19 cellular contexts compared by ENCODE assay signal in genomic region chr2:201174687-201175086, GRCh38. TPM values are rescaled to one million over a fixed set of nuclear protein-coding genes. Genes with fewer than 3 reads are reported as not detected.
DNase-seq lines count a peak whose midpoint lies in the region; ATAC-seq and TF ChIP-seq lines count a peak whose summit lies in the region.
"Had no signal": no experiment of that assay in that cellular context is flagged by ENCODE, and none has a peak within 500 bp of the region (broad histone marks: within the 10 kb centered on the region; RNA-seq: fewer than 3 reads in every experiment).

No MANE protein-coding gene starts in this region.

- H3K27me3 Mint-ChIP-seq in Calu3 (ENCODE audit: unreplicated experiment) (no peaks in the 10 kb centered on the region), WTC11 (ENCODE audit: low read depth) (peaks cover 3% of the 10 kb centered on the region)
- H3K27me3 Mint-ChIP-seq: CD4-positive, CD25-positive, alpha-beta regulatory T cell had no signal

- H3K27me3 ChIP-seq in H7 (ENCODE audit: control insufficient read depth, insufficient read depth, low read length) (no peaks in the 10 kb centered on the region), mesendoderm (ENCODE audit: insufficient read depth, low read length, poor library complexity) (no peaks in the 10 kb centered on the region), WERI-Rb-1 (ENCODE audit: insufficient read depth, low read depth, severe bottlenecking) (no peaks in the 10 kb centered on the region)
- H3K27me3 ChIP-seq: MG63 had no signal

- no peak overlapping the region for H3K4me2 ChIP-seq in mesendoderm (ENCODE audit: low read length)

- H3K79me1 ChIP-seq in mesendoderm (ENCODE audit: low read length) = no peaks in the 10 kb centered on the region

- H2BK15ac ChIP-seq in mesendoderm (replicated peaks; ENCODE audit: low read depth) = no peak overlapping the region

- no peak overlapping the region for H3K56ac ChIP-seq in mesendoderm (ENCODE audit: low read length)

- peak; percentile 72 for ATAC-seq in WTC11

- H3K23ac ChIP-seq in mesendoderm (ENCODE audit: low read length) = no peak overlapping the region

- H3K9ac ChIP-seq in mesendoderm (ENCODE audit: low read length) = no peak overlapping the region

- H3K27ac Mint-ChIP-seq in Calu3 (ENCODE audit: unreplicated experiment) = peak overlapping the region; percentile 88
- H3K27ac Mint-ChIP-seq in WTC11 = peak overlapping the region; percentile 82

- H3K79me2 ChIP-seq in mesendoderm (ENCODE audit: control insufficient read depth, insufficient read depth, low read length) = no peaks in the 10 kb centered on the region

- TF ChIP-seq CTCF in Calu3 (IDR thresholded peaks at IDR 0.05; ENCODE audit: unreplicated experiment) (no peak), WTC11 (IDR thresholded peaks at IDR 0.05) (no peak), WERI-Rb-1 (IDR thresholded peaks at IDR 0.05; ENCODE audit: low read depth, low read length) (no peak)

- intact Hi-C loops in Calu3 (cut with micrococcal nuclease; ENCODE audit: unreplicated experiment) = loop anchor here (5.0 kb wide), 2 partner anchors 212 to 462 kb away; partner anchors contain the start of gene ORC2

- H3K4me1 ChIP-seq in mesendoderm (ENCODE audit: control insufficient read depth, low read depth, low read length) = no peaks in the 10 kb centered on the region
- H3K4me1 ChIP-seq: Caco-2 had no signal

- H3K4me3 Mint-ChIP-seq in Calu3 (ENCODE audit: low read depth, unreplicated experiment) = no peak overlapping the region
- no peak overlapping the region for H3K4me3 Mint-ChIP-seq in WTC11
- H3K4me3 Mint-ChIP-seq: CD4-positive, CD25-positive, alpha-beta regulatory T cell had no signal

- no CpG with 5 or more reads among the region's 1 CpG for WGBS in mesendoderm (ENCODE audit: extremely low coverage, insufficient coverage, low lambda C conversion rate)

- H2BK5ac ChIP-seq in mesendoderm (ENCODE audit: low read length) = no peak overlapping the region

- POLR2A ChIA-PET in WTC11 (lab: Charles Lee) = no interaction called here

- DNase-seq in Calu3 (no peak), H7 (peak; percentile 28), WTC11 (ENCODE audit: low spot score) (no peak), mesendoderm (peak; percentile 62), WERI-Rb-1 (no peak), NOMO-1 (lab: John Stamatoyannopoulos, UW; ENCODE audit: unreplicated experiment in 2 of 2) (no peak), hippocampal formation (lab: John Stamatoyannopoulos, UW) (no peak)
- DNase-seq: Caco-2; CD4-positive, CD25-positive, alpha-beta regulatory T cell; DND-41; GOT3; MG63; NCI-H1417 treated with DMSO at 0.1 percent for 48 hours; NCI-H187; NCI-H446; NCI-H526; SHP77 treated with DMSO at 0.1 percent for 48 hours had no signal

- H3K27ac ChIP-seq in mesendoderm (ENCODE audit: low read depth, low read length) (no peak overlapping the region), WERI-Rb-1 (no peak overlapping the region)
- H3K27ac ChIP-seq: RWPE1, SK-N-MC had no signal

- H3K4me3 ChIP-seq in H7 (ENCODE audit: insufficient read depth, low read depth, low read length) (no peak overlapping the region), mesendoderm (ENCODE audit: low read length) (no peak overlapping the region), WERI-Rb-1 (ENCODE audit: low read depth, low read length) (no peak overlapping the region)
- H3K4me3 ChIP-seq: MG63, SK-N-MC had no signal

- H3K9me3 ChIP-seq in WERI-Rb-1 (ENCODE audit: severe bottlenecking) = no peaks in the 10 kb centered on the region
- H3K9me3 ChIP-seq: MG63 had no signal

- H3K9me3 Mint-ChIP-seq in Calu3 (ENCODE audit: low read depth, unreplicated experiment) = no peaks in the 10 kb centered on the region
- H3K9me3 Mint-ChIP-seq in WTC11 = peaks cover 24% of the 10 kb centered on the region

- H2BK120ac ChIP-seq in mesendoderm (ENCODE audit: low read depth, low read length) = no peak overlapping the region

- no peak overlapping the region for H3K4ac ChIP-seq in mesendoderm (ENCODE audit: low read depth, low read length)

- H4K8ac ChIP-seq in mesendoderm (ENCODE audit: low read depth, low read length) = no peak overlapping the region

- peaks cover 46% of the 10 kb centered on the region for H3K36me3 Mint-ChIP-seq in Calu3 (ENCODE audit: insufficient read depth, unreplicated experiment)
- peaks cover 14% of the 10 kb centered on the region for H3K36me3 Mint-ChIP-seq in WTC11
- H3K36me3 Mint-ChIP-seq: CD4-positive, CD25-positive, alpha-beta regulatory T cell had no signal

- H4K5ac ChIP-seq in mesendoderm (ENCODE audit: low read length) = no peak overlapping the region

- H3K18ac ChIP-seq in mesendoderm (ENCODE audit: low read length) = no peak overlapping the region

- no peak overlapping the region for H2AK5ac ChIP-seq in mesendoderm (ENCODE audit: low read length)

- H3K36me3 ChIP-seq in H7 (replicated peaks; ENCODE audit: control insufficient read depth, insufficient read depth, low read length) = no peaks in the 10 kb centered on the region
- H3K36me3 ChIP-seq in mesendoderm (ENCODE audit: control insufficient read depth, insufficient read depth, low read length) = no peaks in the 10 kb centered on the region
- H3K36me3 ChIP-seq in WERI-Rb-1 = no peaks in the 10 kb centered on the region
- H3K36me3 ChIP-seq: MG63 had no signal

- H3K4me1 Mint-ChIP-seq in Calu3 (ENCODE audit: low read depth, unreplicated experiment) = peaks cover 31% of the 10 kb centered on the region
- H3K4me1 Mint-ChIP-seq in WTC11 = peaks cover 19% of the 10 kb centered on the region

- no TSS peak for BruUV-seq in Calu3 (replicated peaks; lab: Mats Ljungman, UMichigan)

- CTCF ChIA-PET in Calu3 (lab: Charles Lee) (interaction anchor here (1.7 kb wide), 1 partner anchor 58 kb away, joined by 5 read pairs; no protein-coding TSS in a partner anchor), WTC11 (lab: Charles Lee) (interaction anchor here (1.1 to 5.1 kb wide), 2 partner anchors 58 to 269 kb away, joined by 3 to 27 read pairs; no protein-coding TSS in a partner anchor)

TF ChIP-seq in WTC11, 78 proteins besides CTCF, POLR2A, EP300 and RAD21 (continues in another document):
- TF ChIP-seq SP1 (CRISPR knock-in tag; conservative IDR thresholded peaks at IDR 0.05) (no peak), IRF1 (CRISPR knock-in tag; IDR thresholded peaks at IDR 0.05) (no peak), JAZF1 (CRISPR knock-in tag; IDR thresholded peaks at IDR 0.05) (no peak), ZBTB21 (CRISPR knock-in tag; IDR thresholded peaks at IDR 0.05; ENCODE audit: borderline replicate concordance) (no peak), ZNF512 (CRISPR knock-in tag; IDR thresholded peaks at IDR 0.05; ENCODE audit: borderline replicate concordance) (no peak), TEAD4 (CRISPR knock-in tag; IDR thresholded peaks at IDR 0.05) (no peak), NFE2L1 (CRISPR knock-in tag; IDR thresholded peaks at IDR 0.05) (no peak), GABPB1 (CRISPR knock-in tag; IDR thresholded peaks at IDR 0.05) (no peak), TEAD1 (CRISPR knock-in tag; IDR thresholded peaks at IDR 0.05) (no peak), NR1H2 (CRISPR knock-in tag; IDR thresholded peaks at IDR 0.05) (no peak), TP53 (CRISPR knock-in tag; IDR thresholded peaks at IDR 0.05) (no peak), NR3C1 (CRISPR knock-in tag; conservative IDR thresholded peaks at IDR 0.05; ENCODE audit: low read depth) (no peak)

RNA-seq across cellular contexts. Expression of gene CASP10, which starts 8.3 kb away (rescaled TPM):
- 21.4 and 22.5 TPM in 2 replicates for total RNA-seq in Calu3 (2022)
- total RNA-seq in H7 (2014; rRNA removed; shearing (Covaris generic)) = 5.1 and 5.4 TPM in 2 replicates
- 2.8 to 2.9 TPM (median 2.8 TPM) in 3 replicates for total RNA-seq in WTC11 (2021)
- 2.7 TPM for polyA plus RNA-seq in mesendoderm (2013, experiment 1 of 2)
- polyA plus RNA-seq in mesendoderm (2013, experiment 2 of 2) = 2.8 TPM

RNA-seq across cellular contexts. Expression of gene CFLAR, which starts 58.7 kb away (rescaled TPM):
- total RNA-seq in Calu3 (2022) = 232 and 285 TPM in 2 replicates
- 9.0 and 18.3 TPM in 2 replicates for total RNA-seq in H7 (2014; rRNA removed; shearing (Covaris generic))
- total RNA-seq in WTC11 (2021) = 18.2 to 21.5 TPM (median 19.9 TPM) in 3 replicates
- polyA plus RNA-seq in mesendoderm (2013, experiment 1 of 2) = 5.4 TPM
- polyA plus RNA-seq in mesendoderm (2013, experiment 2 of 2) = 5.5 TPM

Comparison
In these comparisons a context has a peak if more than half of its experiments do, and no peak if none do; other contexts are left out.
1. DNase-seq: peak in H7 (single experiment) and mesendoderm (single experiment); none in Calu3 (single experiment), WTC11 (single experiment), WERI-Rb-1 (single experiment), NOMO-1 (0 of 2) and hippocampal formation (0 of 2).
2. RNA of gene CFLAR, which starts 58.7 kb away (total RNA-seq): 232 to 285 TPM in Calu3; 18.2 to 21.5 TPM in WTC11 and 9.0 to 18.3 TPM in H7; every median in the first group is over 10 times any median in the second.